In genomic region chr2:68250196-68250595, GRCh38 we compare ENCODE assay signal across 8 cellular contexts. TPM values are rescaled to one million over a fixed set of nuclear protein-coding genes. Genes with fewer than 3 reads are reported as not detected.
DNase-seq lines count a peak whose midpoint lies in the region; ATAC-seq and TF ChIP-seq lines count a peak whose summit lies in the region.

No MANE protein-coding gene starts in this region.

- H3K27me3 ChIP-seq in iPS-15b (ENCODE audit: control insufficient read depth, insufficient read depth, low read length) (no peaks in the 10 kb centered on the region), subcutaneous abdominal adipose tissue (ENCODE audit: control insufficient read depth in 5 of 5, insufficient read depth in 4 of 5, low read length in 5 of 5) (no peaks in the 10 kb centered on the region)

- H3K9me3 Mint-ChIP-seq in WTC11, result no peaks in the 10 kb centered on the region

- H3K9me3 ChIP-seq in iPS-15b (ENCODE audit: control insufficient read depth, insufficient read depth, low read length), result no peaks in the 10 kb centered on the region
- H3K9me3 ChIP-seq in subcutaneous abdominal adipose tissue (ENCODE audit: control insufficient read depth in 5 of 5, low read length in 5 of 5), result no peaks in the 10 kb centered on the region

- no peak for TF ChIP-seq CTCF in WTC11 (IDR thresholded peaks at IDR 0.05)

- POLR2A ChIA-PET in WTC11 (lab: Charles Lee), result no interaction called here

- peaks cover 19% of the 10 kb centered on the region for H3K4me1 Mint-ChIP-seq in WTC11

- peak overlapping the region; percentile 98 for H3K4me3 Mint-ChIP-seq in WTC11

- H3K4me3 ChIP-seq in iPS-15b (ENCODE audit: low read depth, low read length), result peak overlapping the region; percentile 75
- H3K4me3 ChIP-seq in subcutaneous abdominal adipose tissue (ENCODE audit: low read depth in 1 of 5, low read length in 5 of 5), result peak overlapping the region; percentile 85 to 98 (median 89)

- H3K36me3 Mint-ChIP-seq in WTC11, result peaks cover 7% of the 10 kb centered on the region

- no peak overlapping the region for H3K9ac ChIP-seq in iPS-15b (ENCODE audit: low read depth, low read length)
- H3K9ac ChIP-seq in subcutaneous abdominal adipose tissue (ENCODE audit: low read length in 5 of 5), result peak overlapping the region; percentile 51 to 93 (median 89)

- no peak for ATAC-seq in WTC11
- no peak for ATAC-seq in HG02678 (IDR thresholded peaks at IDR 0.05; ENCODE audit: unreplicated experiment)
- ATAC-seq in GM21360 (IDR thresholded peaks at IDR 0.05; ENCODE audit: unreplicated experiment), result no peak

- H3K36me3 ChIP-seq in iPS-15b (ENCODE audit: control insufficient read depth, insufficient read depth, low read length) (no peaks in the 10 kb centered on the region), subcutaneous abdominal adipose tissue (ENCODE audit: control insufficient read depth in 5 of 5, insufficient read depth in 5 of 5, low read length in 5 of 5) (peaks cover 0 to 3% (median 0%) of the 10 kb centered on the region in 5 donors)

- CTCF ChIA-PET in WTC11 (lab: Charles Lee), result interaction anchor here (1.0 kb wide), 1 partner anchor 54 kb away, joined by 3 read pairs; no protein-coding TSS in a partner anchor

- H3K4me1 ChIP-seq in iPS-15b (ENCODE audit: control insufficient read depth, insufficient read depth, low read length), result peaks cover 15% of the 10 kb centered on the region
- H3K4me1 ChIP-seq in subcutaneous abdominal adipose tissue (ENCODE audit: control insufficient read depth in 5 of 5, insufficient read depth in 5 of 5, low read length in 5 of 5), result peaks cover 5 to 70% (median 60%) of the 10 kb centered on the region in 5 donors

- DNase-seq in SKM-1 treated with dmso at 0.1 percent for 144 hours (lab: John Stamatoyannopoulos, UW; ENCODE audit: unreplicated experiment) (peak; percentile 7), SKM-1 (lab: John Stamatoyannopoulos, UW; ENCODE audit: unreplicated experiment) (no peak), WTC11 (ENCODE audit: low spot score) (no peak)
- no peak for DNase-seq in central memory CD4-positive, alpha-beta T cell

- H3K27ac Mint-ChIP-seq in WTC11, result peak overlapping the region; percentile 100

- peak overlapping the region; percentile 94 for H3K27ac ChIP-seq in subcutaneous abdominal adipose tissue (ENCODE audit: low read depth, low read length)

- H3K27me3 Mint-ChIP-seq in WTC11 (ENCODE audit: low read depth), result no peaks in the 10 kb centered on the region

TF ChIP-seq in WTC11, 78 proteins besides CTCF, POLR2A, EP300 and RAD21:
- TF ChIP-seq AR (CRISPR knock-in tag; IDR thresholded peaks at IDR 0.05) (no peak), MXD4 (CRISPR knock-in tag; IDR thresholded peaks at IDR 0.05; ENCODE audit: borderline replicate concordance) (no peak), FOXJ3 (CRISPR knock-in tag; IDR thresholded peaks at IDR 0.05; ENCODE audit: borderline replicate concordance) (no peak), ATF1 (CRISPR knock-in tag; IDR thresholded peaks at IDR 0.05) (no peak), ZNF317 (CRISPR knock-in tag; IDR thresholded peaks at IDR 0.05; ENCODE audit: borderline replicate concordance, low read depth) (no peak), OVOL2 (CRISPR knock-in tag; IDR thresholded peaks at IDR 0.05; ENCODE audit: borderline replicate concordance) (no peak), ZNF423 (CRISPR knock-in tag; IDR thresholded peaks at IDR 0.05) (no peak), ZBTB43 (CRISPR knock-in tag; IDR thresholded peaks at IDR 0.05) (no peak), SOX15 (CRISPR knock-in tag; IDR thresholded peaks at IDR 0.05) (no peak), JAZF1 (CRISPR knock-in tag; IDR thresholded peaks at IDR 0.05) (no peak), FOXP4 (CRISPR knock-in tag; IDR thresholded peaks at IDR 0.05) (no peak), IRF2 (CRISPR knock-in tag; IDR thresholded peaks at IDR 0.05; ENCODE audit: borderline replicate concordance, low read depth) (no peak), ZMAT4 (CRISPR knock-in tag; IDR thresholded peaks at IDR 0.05) (no peak), NR2C2 (CRISPR knock-in tag; IDR thresholded peaks at IDR 0.05) (no peak)

RNA-seq across cellular contexts. Expression of gene PPP3R1, which starts 2.1 kb away (rescaled TPM):
- 53.7 to 61.4 TPM (median 54.3 TPM) in 3 replicates for total RNA-seq in WTC11 (2021)
